16 cellular contexts compared by ENCODE assay signal in genomic region chr1:23639460-23639859, GRCh38. TPM values are rescaled to one million over a fixed set of nuclear protein-coding genes. Genes with fewer than 3 reads are reported as not detected.
A peak's percentile ranks its signal among the peaks of the same experiment; 100 is the strongest.
DNase-seq lines count a peak whose midpoint lies in the region; ATAC-seq and TF ChIP-seq lines count a peak whose summit lies in the region.
"Had no signal": no experiment of that assay in that cellular context is flagged by ENCODE, and none has a peak within 500 bp of the region (broad histone marks: within the 10 kb centered on the region; RNA-seq: fewer than 3 reads in every experiment).

No MANE protein-coding gene starts in this region.

- DNase-seq in SIG-M5 treated with dmso at 0.1 percent for 504 hours (lab: John Stamatoyannopoulos, UW; ENCODE audit: unreplicated experiment) (peak; percentile 2), SIG-M5 (lab: John Stamatoyannopoulos, UW) (no peak), NCI-H1105 treated with DMSO at 0.1 percent for 48 hours (lab: John Stamatoyannopoulos, UW) (peak; percentile 69), endothelial cell (ENCODE audit: low spot score) (no peak), DMS114 treated with DMSO at 0.1 percent for 48 hours (lab: John Stamatoyannopoulos, UW; ENCODE audit: unreplicated experiment) (no peak)
- DNase-seq: activated naive CD4-positive, alpha-beta T cell treated with anti-CD3 and anti-CD28 coated beads for 36 hours; cortex of kidney; glutamatergic neuron; NCI-H2171; stomach had no signal

- no peak for ATAC-seq in GM21737 (IDR thresholded peaks at IDR 0.05; ENCODE audit: unreplicated experiment)
- ATAC-seq: natural killer cell treated with Interleukin-12 subunit alpha and Interleukin-12 subunit beta and Interleukin-15 and Interleukin-18, amount 100 ng/mL, for 72 hours had no signal

- no peaks in the 10 kb centered on the region for H3K9me3 ChIP-seq in skeletal muscle tissue (ENCODE audit: control insufficient read depth in 3 of 3, low read length in 3 of 3)
- H3K9me3 ChIP-seq: stomach had no signal

- H3K9me3 Mint-ChIP-seq in endothelial cell (ENCODE audit: unreplicated experiment), result no peaks in the 10 kb centered on the region
- H3K9me3 Mint-ChIP-seq: activated naive CD4-positive, alpha-beta T cell treated with anti-CD3 and anti-CD28 coated beads for 36 hours; memory B cell; natural killer cell treated with Interleukin-12 subunit alpha and Interleukin-12 subunit beta and Interleukin-15 and Interleukin-18, amount 100 ng/mL, for 72 hours; T-helper 2 cell treated with Interferon-gamma antibody and Interleukin-4, amounts not matched to agents 5 μg/mL and 100 μg/mL, for 36 hours had no signal

- peaks cover 3% of the 10 kb centered on the region for H3K27me3 Mint-ChIP-seq in endothelial cell (ENCODE audit: unreplicated experiment)

- H3K27ac ChIP-seq in VCaP (peak overlapping the region; percentile 48), skeletal muscle tissue (ENCODE audit: low read depth, low read length) (peak overlapping the region; percentile 29)

- no peaks in the 10 kb centered on the region for H3K36me3 ChIP-seq in skeletal muscle tissue (ENCODE audit: control insufficient read depth in 3 of 3, insufficient read depth in 3 of 3, low read length in 3 of 3)
- H3K36me3 ChIP-seq: stomach had no signal

- no peak overlapping the region for H3K4me3 Mint-ChIP-seq in endothelial cell (ENCODE audit: unreplicated experiment)
- H3K4me3 Mint-ChIP-seq: activated naive CD4-positive, alpha-beta T cell treated with anti-CD3 and anti-CD28 coated beads for 36 hours; memory B cell; natural killer cell treated with Interleukin-12 subunit alpha and Interleukin-12 subunit beta and Interleukin-15 and Interleukin-18, amount 100 ng/mL, for 72 hours; T-helper 2 cell treated with Interferon-gamma antibody and Interleukin-4, amounts not matched to agents 5 μg/mL and 100 μg/mL, for 36 hours had no signal

- peaks cover 15% of the 10 kb centered on the region for H3K4me1 Mint-ChIP-seq in endothelial cell (ENCODE audit: unreplicated experiment)

- H3K27me3 ChIP-seq in skeletal muscle tissue (ENCODE audit: control insufficient read depth in 3 of 3, insufficient read depth in 3 of 3, low read length in 3 of 3), result no peaks in the 10 kb centered on the region
- H3K27me3 ChIP-seq: stomach had no signal

- H3K4me3 ChIP-seq in skeletal muscle tissue (ENCODE audit: low read length in 3 of 3), result peak overlapping the region in 1 of 3 donors; percentile 52
- H3K4me3 ChIP-seq: stomach had no signal

- no peaks in the 10 kb centered on the region for H3K36me3 Mint-ChIP-seq in endothelial cell (ENCODE audit: low read depth, unreplicated experiment)
- H3K36me3 Mint-ChIP-seq: memory B cell; natural killer cell treated with Interleukin-12 subunit alpha and Interleukin-12 subunit beta and Interleukin-15 and Interleukin-18, amount 100 ng/mL, for 72 hours had no signal

- H3K27ac Mint-ChIP-seq in endothelial cell (ENCODE audit: unreplicated experiment), result no peak overlapping the region
- H3K27ac Mint-ChIP-seq: activated naive CD4-positive, alpha-beta T cell treated with anti-CD3 and anti-CD28 coated beads for 36 hours; memory B cell; natural killer cell treated with Interleukin-12 subunit alpha and Interleukin-12 subunit beta and Interleukin-15 and Interleukin-18, amount 100 ng/mL, for 72 hours; T-helper 2 cell treated with Interferon-gamma antibody and Interleukin-4, amounts not matched to agents 5 μg/mL and 100 μg/mL, for 36 hours had no signal

- peaks cover 42 to 49% (median 48%) of the 10 kb centered on the region in 3 donors for H3K4me1 ChIP-seq in skeletal muscle tissue (ENCODE audit: control insufficient read depth in 3 of 3, insufficient read depth in 3 of 3, low read length in 3 of 3)

- TF ChIP-seq CTCF in VCaP (conservative IDR thresholded peaks at IDR 0.05) (no peak), endothelial cell (IDR thresholded peaks at IDR 0.05; ENCODE audit: unreplicated experiment) (no peak)

- H3K9ac ChIP-seq in skeletal muscle tissue (ENCODE audit: low read depth in 1 of 3, low read length in 3 of 3), result peak overlapping the region in 1 of 3 donors; percentile 57

RNA-seq across cellular contexts. Expression of gene RPL11, which starts 52.1 kb away (rescaled TPM):
- total RNA-seq in skeletal muscle tissue, result 1,434 TPM
- 1,285 TPM for total RNA-seq in endothelial cell (ENCODE audit: unreplicated experiment)

Comparison
In these comparisons a context has a peak if more than half of its experiments do, and no peak if none do; other contexts are left out.
1. DNase-seq: peak in SIG-M5 treated with dmso at 0.1 percent for 504 hours (single experiment) and NCI-H1105 treated with DMSO at 0.1 percent for 48 hours (single experiment); none in SIG-M5 (single experiment), endothelial cell (single experiment) and DMS114 treated with DMSO at 0.1 percent for 48 hours (single experiment).